14 cellular contexts compared by ENCODE assay signal in the genomic region with DNA sequence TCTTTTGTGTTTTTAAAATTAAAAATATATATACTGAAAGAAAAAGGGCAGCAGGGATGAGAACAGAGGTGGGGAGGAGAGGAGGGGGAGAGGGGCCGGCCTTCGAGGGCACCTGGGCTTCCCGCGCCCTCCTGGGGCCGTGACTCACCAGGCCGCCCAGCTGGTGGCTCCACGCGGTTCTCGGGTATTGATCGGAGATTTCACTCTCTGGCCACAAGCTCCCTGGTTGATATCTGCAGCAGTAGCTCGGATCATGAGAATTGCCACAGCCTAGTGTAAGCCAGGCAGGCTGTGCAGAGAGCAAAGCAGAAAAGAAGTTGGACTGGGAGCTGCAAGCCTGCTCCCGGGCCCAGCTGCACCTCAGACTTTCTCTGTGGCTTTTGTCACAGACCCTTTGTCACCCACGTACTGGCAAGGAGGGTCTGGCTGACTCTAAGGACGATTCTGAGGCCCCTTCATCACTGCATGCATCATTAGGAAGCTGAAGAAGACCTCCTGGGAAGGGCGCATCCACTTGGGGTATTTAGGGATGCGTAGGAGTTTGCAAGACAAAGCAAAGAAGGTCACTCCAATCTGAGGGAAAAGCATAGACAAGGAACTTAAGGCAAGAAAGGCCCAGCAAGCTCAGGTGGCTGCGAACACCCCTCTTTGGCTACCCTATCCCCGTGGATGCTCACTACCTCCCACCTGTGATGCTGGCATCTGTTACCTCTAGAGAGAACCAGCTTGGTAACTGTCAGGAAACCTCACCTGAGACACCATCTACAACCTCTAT.
"Had no signal": no experiment of that assay in that cellular context is flagged by ENCODE, and none has a peak within 500 bp of the region (broad histone marks: within the 10 kb centered on the region; RNA-seq: fewer than 3 reads in every experiment).

No MANE protein-coding gene starts in this region.

- H3K27ac Mint-ChIP-seq: activated naive CD8-positive, alpha-beta T cell treated with anti-CD3 and anti-CD28 coated beads for 36 hours; naive thymus-derived CD4-positive, alpha-beta T cell had no signal

- H3K4me1 Mint-ChIP-seq: activated naive CD8-positive, alpha-beta T cell treated with anti-CD3 and anti-CD28 coated beads for 36 hours; naive thymus-derived CD4-positive, alpha-beta T cell had no signal

- ATAC-seq: naive thymus-derived CD4-positive, alpha-beta T cell had no signal

- H3K36me3 Mint-ChIP-seq: activated naive CD8-positive, alpha-beta T cell treated with anti-CD3 and anti-CD28 coated beads for 36 hours; naive thymus-derived CD4-positive, alpha-beta T cell had no signal

- H3K36me3 ChIP-seq: pancreas had no signal

- H3K4me3 Mint-ChIP-seq: activated naive CD8-positive, alpha-beta T cell treated with anti-CD3 and anti-CD28 coated beads for 36 hours; naive thymus-derived CD4-positive, alpha-beta T cell had no signal

- H3K9me3 ChIP-seq: pancreas had no signal

- H3K27ac ChIP-seq: pancreas had no signal

- H3K9me3 Mint-ChIP-seq: activated naive CD8-positive, alpha-beta T cell treated with anti-CD3 and anti-CD28 coated beads for 36 hours had no signal

- DNase-seq: activated CD4-positive, alpha-beta T cell treated with anti-CD3 and anti-CD28 coated beads, Interleukin-2, amount 50 U/mL, for 4 hours; activated naive CD8-positive, alpha-beta T cell treated with anti-CD3 and anti-CD28 coated beads for 36 hours; amniotic stem cell; erythroblast; foreskin melanocyte; glutamatergic neuron; hippocampal formation; mesendoderm; naive thymus-derived CD4-positive, alpha-beta T cell; stimulated activated CD4-positive, alpha-beta T cell treated with anti-CD3 and anti-CD28 coated beads, Interleukin-1b, Interleukin-23, amount 100 ng/mL, for 48 hours; stimulated activated CD8-positive, alpha-beta memory T cell treated with anti-CD3 and anti-CD28 coated beads, Interleukin-4, amount 100 ng/mL, for 48 hours; stimulated activated naive CD4-positive, alpha-beta T cell; T1000 had no signal

- H3K4me3 ChIP-seq: pancreas had no signal

- H3K4me1 ChIP-seq: pancreas had no signal
